In the genomic region with DNA sequence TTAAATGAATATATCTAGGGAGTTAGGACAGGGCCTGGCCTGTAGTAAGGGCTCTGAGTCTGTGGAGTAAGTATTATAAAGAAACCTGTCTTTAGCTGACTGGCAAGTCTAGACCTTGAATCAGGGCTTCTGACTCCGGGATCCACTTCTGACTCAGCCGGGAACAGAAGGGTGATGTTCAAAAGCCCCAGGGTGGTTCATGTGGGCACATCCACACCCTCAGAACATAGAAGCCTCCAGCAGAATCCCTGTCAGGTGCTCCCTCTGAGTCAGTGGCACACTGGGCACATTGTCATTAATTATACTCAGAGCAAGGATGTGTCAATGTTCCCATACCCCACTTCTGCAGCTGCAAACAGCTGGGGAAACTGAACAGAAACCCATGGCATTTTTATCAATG, we compare ENCODE assay signal across 27 cellular contexts. TPM values are rescaled to one million over a fixed set of nuclear protein-coding genes. Genes with fewer than 3 reads are reported as not detected.
A peak's percentile ranks its signal among the peaks of the same experiment; 100 is the strongest.
DNase-seq lines count a peak whose midpoint lies in the region; ATAC-seq, FAIRE-seq and TF ChIP-seq lines count a peak whose summit lies in the region.
"Had no signal": no experiment of that assay in that cellular context is flagged by ENCODE, and none has a peak within 500 bp of the region (broad histone marks: within the 10 kb centered on the region; RNA-seq: fewer than 3 reads in every experiment).

No MANE protein-coding gene starts in this region.

- DNase-seq in A172 (ENCODE audit: low spot score) = peak; percentile 37
- peak; percentile 30 for DNase-seq in H54 (ENCODE audit: insufficient read length, low spot score)
- peak; percentile 15 for DNase-seq in T1000 (lab: John Stamatoyannopoulos, UW)
- DNase-seq in head of caudate nucleus = peak; percentile 15 to 90 (median 64)
- DNase-seq in glutamatergic neuron = no peak
- no peak for DNase-seq in upper lobe of right lung
- DNase-seq: activated CD4-positive, alpha-beta T cell treated with anti-CD3 and anti-CD28 coated beads for 1 hour; activated CD8-positive, alpha-beta memory T cell treated with anti-CD3 and anti-CD28 coated beads, Interleukin-2, amount 50 U/mL, for 4 hours; activated effector memory CD4-positive, alpha-beta T cell treated with Interleukin-2 at 50 U/mL for 16 hours; CD4-positive, alpha-beta T cell; DMS79; gastrocnemius medialis; H7; KG1; left cardiac atrium; natural killer cell; NCI-H1048; NCI-H2029; pancreas; sigmoid colon; stimulated activated naive CD4-positive, alpha-beta T cell; tibial artery had no signal

- H3K4me1 Mint-ChIP-seq in glutamatergic neuron (ENCODE audit: low read depth, unreplicated experiment) = no peaks in the 10 kb centered on the region

- no peaks in the 10 kb centered on the region for H3K9me3 Mint-ChIP-seq in glutamatergic neuron (ENCODE audit: unreplicated experiment)
- H3K9me3 Mint-ChIP-seq: CD4-positive, alpha-beta T cell; dendritic cell treated with granulocyte-macrophage colony-stimulating factor and Interleukin-4, amounts not matched to agents 40 ng/mL and 50 ng/mL, for 4 days; natural killer cell had no signal

- H3K4me3 Mint-ChIP-seq in glutamatergic neuron (ENCODE audit: unreplicated experiment) = no peak overlapping the region
- H3K4me3 Mint-ChIP-seq: CD4-positive, alpha-beta T cell; dendritic cell treated with granulocyte-macrophage colony-stimulating factor and Interleukin-4, amounts not matched to agents 40 ng/mL and 50 ng/mL, for 4 days; natural killer cell had no signal

- H3K27me3 Mint-ChIP-seq in glutamatergic neuron (ENCODE audit: unreplicated experiment) = peaks cover 4% of the 10 kb centered on the region
- H3K27me3 Mint-ChIP-seq: CD4-positive, alpha-beta T cell; dendritic cell treated with granulocyte-macrophage colony-stimulating factor and Interleukin-4, amounts not matched to agents 40 ng/mL and 50 ng/mL, for 4 days had no signal

- no peaks in the 10 kb centered on the region for H3K27me3 ChIP-seq in upper lobe of right lung
- H3K27me3 ChIP-seq: cardiac muscle cell, gastrocnemius medialis, pancreas, sigmoid colon, tibial artery had no signal

- H3K4me1 ChIP-seq in upper lobe of right lung = no peaks in the 10 kb centered on the region
- H3K4me1 ChIP-seq: gastrocnemius medialis, pancreas, tibial artery had no signal

- intact Hi-C loops in head of caudate nucleus (cut with DNase I) = loop anchor here (10.0 kb wide), 1 partner anchor 295 kb away; no protein-coding TSS in a partner anchor
- intact Hi-C loops in upper lobe of right lung (cut with DNase I) = no loop called here

- TF ChIP-seq CTCF in glutamatergic neuron (IDR thresholded peaks at IDR 0.05; ENCODE audit: partially characterized antibody, unreplicated experiment) (no peak), upper lobe of right lung (IDR thresholded peaks at IDR 0.05) (no peak)

- no peak overlapping the region for H3K27ac ChIP-seq in upper lobe of right lung
- H3K27ac ChIP-seq: cardiac muscle cell, gastrocnemius medialis, pancreas, sigmoid colon, tibial artery had no signal

- peak; percentile 6 for FAIRE-seq in H54 (lab: Jason Lieb, UNC)
- FAIRE-seq: pancreas, RCC 7860 had no signal

- H3K4me3 ChIP-seq in upper lobe of right lung = no peak overlapping the region
- H3K4me3 ChIP-seq: cardiac muscle cell, gastrocnemius medialis, pancreas, sigmoid colon, tibial artery had no signal

- no peak for TF ChIP-seq POLR2A in H54 (IDR thresholded peaks at IDR 0.05; ENCODE audit: low read depth, low read length)

- H3K36me3 ChIP-seq in upper lobe of right lung = no peaks in the 10 kb centered on the region
- H3K36me3 ChIP-seq: cardiac muscle cell, gastrocnemius medialis, pancreas, sigmoid colon, tibial artery had no signal

- ATAC-seq in upper lobe of right lung (no peak), HG02852 (IDR thresholded peaks at IDR 0.05; ENCODE audit: unreplicated experiment) (no peak), GM18861 (IDR thresholded peaks at IDR 0.05; ENCODE audit: unreplicated experiment) (no peak)
- ATAC-seq: gastrocnemius medialis, left cardiac atrium, natural killer cell, pancreas had no signal

- H3K36me3 Mint-ChIP-seq in glutamatergic neuron (ENCODE audit: unreplicated experiment) = peaks cover 4% of the 10 kb centered on the region
- H3K36me3 Mint-ChIP-seq: natural killer cell had no signal

- no peaks in the 10 kb centered on the region for H3K9me3 ChIP-seq in upper lobe of right lung
- H3K9me3 ChIP-seq: gastrocnemius medialis, pancreas, sigmoid colon, tibial artery had no signal

- no peak overlapping the region for H3K27ac Mint-ChIP-seq in glutamatergic neuron (ENCODE audit: unreplicated experiment)
- H3K27ac Mint-ChIP-seq: CD4-positive, alpha-beta T cell; dendritic cell treated with granulocyte-macrophage colony-stimulating factor and Interleukin-4, amounts not matched to agents 40 ng/mL and 50 ng/mL, for 4 days; natural killer cell had no signal

RNA-seq across cellular contexts. Expression of gene SNRK, which starts 26.7 kb away (rescaled TPM):
- total RNA-seq in A172 (2014; rRNA removed; shearing (Covaris generic)) = 11.6 and 16.5 TPM in 2 replicates
- total RNA-seq in glutamatergic neuron (ENCODE audit: unreplicated experiment) (21.3 TPM), upper lobe of right lung (46.3 TPM)

Comparison
In these comparisons a context has a peak if more than half of its experiments do, and no peak if none do; other contexts are left out.
1. DNase-seq: peak in A172 (single experiment), H54 (single experiment), T1000 (single experiment) and head of caudate nucleus (42 of 42); none in glutamatergic neuron (single experiment) and upper lobe of right lung (single experiment).